In the genomic region with DNA sequence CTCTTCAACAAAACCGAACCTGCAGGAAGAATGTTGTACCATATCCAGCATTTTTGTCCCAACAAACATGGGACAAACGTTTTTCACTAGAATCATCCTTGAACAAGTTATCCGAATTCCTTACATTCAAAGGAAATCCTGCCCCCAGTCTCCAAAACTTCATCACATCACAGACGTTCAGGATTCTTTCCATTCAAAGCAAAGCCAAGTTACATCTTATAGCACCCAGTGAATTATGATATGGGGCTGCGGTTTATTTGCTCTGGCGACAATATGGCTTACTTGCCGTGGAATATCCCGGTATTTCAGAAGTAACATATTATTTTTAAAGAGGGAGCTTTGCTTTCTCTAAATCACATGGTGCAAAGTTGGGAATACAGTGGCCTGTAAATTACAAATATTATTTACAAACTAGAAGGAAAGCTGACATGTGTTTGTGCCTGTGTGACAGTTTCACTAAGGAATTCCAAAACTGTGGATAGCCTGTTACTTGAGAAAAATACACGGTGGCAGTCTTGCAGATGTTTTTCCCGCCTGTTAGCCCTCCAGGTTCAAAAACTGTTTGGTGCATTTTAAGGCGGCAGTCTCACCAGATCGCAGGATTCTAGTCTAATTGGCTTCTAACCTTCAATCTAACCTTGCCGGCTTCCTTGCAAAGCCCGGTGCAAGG, we compare ENCODE assay signal across 8 cellular contexts. TPM values are rescaled to one million over a fixed set of nuclear protein-coding genes. Genes with fewer than 3 reads are reported as not detected.
DNase-seq lines count a peak whose midpoint lies in the region; ATAC-seq and TF ChIP-seq lines count a peak whose summit lies in the region.

No MANE protein-coding gene starts in this region.

- no peaks in the 10 kb centered on the region for H3K27me3 Mint-ChIP-seq in activated T-cell treated with anti-CD3 and anti-CD28 coated beads, Interleukin-2, amount 50 U/mL, for 72 hours (ENCODE audit: low read depth)
- no peaks in the 10 kb centered on the region for H3K27me3 Mint-ChIP-seq in type B pancreatic cell

- H3K9me3 Mint-ChIP-seq in activated T-cell treated with anti-CD3 and anti-CD28 coated beads, Interleukin-2, amount 50 U/mL, for 72 hours, result peaks cover 0 to 2% of the 10 kb centered on the region in 2 donors
- no peaks in the 10 kb centered on the region for H3K9me3 Mint-ChIP-seq in type B pancreatic cell

- intact Hi-C loops in ascending aorta (cut with DNase I), result loop anchor here (2.0 to 5.0 kb wide), 4 partner anchors 69 to 241 kb away; no protein-coding TSS in a partner anchor
- intact Hi-C loops in lower leg skin (cut with DNase I; ENCODE audit: low total_unique reads), result no loop called here

- peaks cover 0 to 22% of the 10 kb centered on the region in 2 donors for H3K4me1 ChIP-seq in ascending aorta

- ATAC-seq in activated T-cell treated with anti-CD3 and anti-CD28 coated beads, Interleukin-2, amount 50 U/mL, for 72 hours (replicated peaks in 1 of 2), result no peak
- ATAC-seq in GM21825 (IDR thresholded peaks at IDR 0.05; ENCODE audit: unreplicated experiment), result no peak

- peak overlapping the region; percentile 93 for H3K27ac Mint-ChIP-seq in activated T-cell treated with anti-CD3 and anti-CD28 coated beads, Interleukin-2, amount 50 U/mL, for 72 hours
- H3K27ac Mint-ChIP-seq in type B pancreatic cell, result peak overlapping the region; percentile 95

- peak overlapping the region; percentile 94 to 99 for H3K27ac ChIP-seq in ascending aorta

- no peaks in the 10 kb centered on the region for H3K9me3 ChIP-seq in ascending aorta

- H3K27me3 ChIP-seq in ascending aorta, result no peaks in the 10 kb centered on the region

- WGBS in lower leg skin, 2 donors, result 5 to 8% methylated on average over 14 of the region's 14 CpGs

- H3K4me3 Mint-ChIP-seq in activated T-cell treated with anti-CD3 and anti-CD28 coated beads, Interleukin-2, amount 50 U/mL, for 72 hours, result peak overlapping the region; percentile 86 to 94
- H3K4me3 Mint-ChIP-seq in type B pancreatic cell, result peak overlapping the region; percentile 98

- H3K36me3 ChIP-seq in ascending aorta, result no peaks in the 10 kb centered on the region

- H3K36me3 Mint-ChIP-seq in activated T-cell treated with anti-CD3 and anti-CD28 coated beads, Interleukin-2, amount 50 U/mL, for 72 hours (ENCODE audit: insufficient read depth in 2 of 2), result peaks cover 10 to 27% of the 10 kb centered on the region in 2 donors
- peaks cover 4% of the 10 kb centered on the region for H3K36me3 Mint-ChIP-seq in type B pancreatic cell

- TF ChIP-seq CTCF in ascending aorta (IDR thresholded peaks at IDR 0.05), result no peak
- TF ChIP-seq CTCF in lower leg skin (IDR thresholded peaks at IDR 0.05), result no peak
- TF ChIP-seq CTCF in type B pancreatic cell (conservative IDR thresholded peaks at IDR 0.05), result no peak

- DNase-seq in activated T-cell treated with anti-CD3 and anti-CD28 coated beads, Interleukin-2, amount 50 U/mL, for 72 hours, result no peak
- DNase-seq in activated T-cell treated with anti-CD3 and anti-CD28 coated beads, Interleukin-2, amount 50 U/mL, for 1 hour, result no peak
- DNase-seq in ascending aorta (ENCODE audit: low spot score in 2 of 2) (no peak), lower leg skin (ENCODE audit: low spot score in 2 of 2) (no peak), type B pancreatic cell (ENCODE audit: extremely low spot score, unreplicated experiment) (no peak), SIG-M5 treated with dmso at 0.1 percent for 504 hours (lab: John Stamatoyannopoulos, UW; ENCODE audit: unreplicated experiment) (no peak), NCI-H345 treated with DMSO at 0.1 percent for 48 hours (lab: John Stamatoyannopoulos, UW; ENCODE audit: unreplicated experiment) (no peak)

- H3K4me3 ChIP-seq in ascending aorta (peak overlapping the region; percentile 76 to 86), lower leg skin (ENCODE audit: low read depth, poor library complexity, severe bottlenecking) (peak overlapping the region; percentile 77)

- TF ChIP-seq POLR2A in lower leg skin (IDR thresholded peaks at IDR 0.05), result no peak

- peaks cover 70% of the 10 kb centered on the region for H3K4me1 Mint-ChIP-seq in activated T-cell treated with anti-CD3 and anti-CD28 coated beads, Interleukin-2, amount 50 U/mL, for 72 hours (ENCODE audit: low read depth)
- H3K4me1 Mint-ChIP-seq in type B pancreatic cell (ENCODE audit: unreplicated experiment), result peaks cover 45% of the 10 kb centered on the region

RNA-seq across cellular contexts. Expression of a gene that starts 0.8 kb away (rescaled TPM):
- 100 to 1,000 TPM; 299 to 323 TPM for total RNA-seq in activated T-cell treated with anti-CD3 and anti-CD28 coated beads, Interleukin-2, amount 50 U/mL, for 72 hours
- total RNA-seq in ascending aorta (350 TPM), lower leg skin (100 to 1,000 TPM; 152 to 286 (median 228) TPM), type B pancreatic cell (ENCODE audit: low replicate concordance) (61.2 and 69.4 TPM in 2 replicates)
